In genomic region chr17:5758651-5759050, GRCh38 we compare ENCODE assay signal across 12 cellular contexts.
DNase-seq lines count a peak whose midpoint lies in the region; ATAC-seq and TF ChIP-seq lines count a peak whose summit lies in the region.
"Had no signal": no experiment of that assay in that cellular context is flagged by ENCODE, and none has a peak within 500 bp of the region (broad histone marks: within the 10 kb centered on the region; RNA-seq: fewer than 3 reads in every experiment).

No MANE protein-coding gene starts in this region.

- H3K79me2 ChIP-seq in Karpas-422 (ENCODE audit: low read length) = no peaks in the 10 kb centered on the region

- no peak overlapping the region for H3K9ac ChIP-seq in Karpas-422 (ENCODE audit: low read length)

- H3K4me3 ChIP-seq in GM06990 (replicated peaks; ENCODE audit: low read depth, low read length) (no peak overlapping the region), Karpas-422 (ENCODE audit: low read length) (no peak overlapping the region), astrocyte of the spinal cord (ENCODE audit: low read depth, low read length) (no peak overlapping the region)
- H3K4me3 ChIP-seq: lung had no signal

- no peaks in the 10 kb centered on the region for H3K9me3 ChIP-seq in Karpas-422 (ENCODE audit: low read length)

- H3K36me3 ChIP-seq in GM06990 (ENCODE audit: control insufficient read depth, insufficient read depth, low read length) = no peaks in the 10 kb centered on the region
- H3K36me3 ChIP-seq in Karpas-422 (ENCODE audit: insufficient read depth, low read length) = no peaks in the 10 kb centered on the region

- H3K4me1 ChIP-seq in Karpas-422 (ENCODE audit: low read length) = no peaks in the 10 kb centered on the region

- in situ Hi-C loops in astrocyte of the spinal cord (cut with HindIII; ENCODE audit: low sequenced_read_pairs) = no loop called here

- ATAC-seq in GM21423 (IDR thresholded peaks at IDR 0.05; ENCODE audit: unreplicated experiment) (no peak), HG02973 (IDR thresholded peaks at IDR 0.05; ENCODE audit: unreplicated experiment) (no peak)
- ATAC-seq in stimulated activated naive CD8-positive, alpha-beta T cell treated with anti-CD3 and anti-CD28 coated beads, Interleukin-15, Interleukin-2, amounts not matched to agents 100 U/mL and 50 U/mL, for 24 hours = no peak

- no peak overlapping the region for H3K4me2 ChIP-seq in Karpas-422 (ENCODE audit: low read depth, low read length, poor library complexity, severe bottlenecking)

- no peak overlapping the region for H3K27ac ChIP-seq in Karpas-422 (ENCODE audit: low read length)

- no peak for TF ChIP-seq CTCF in GM06990 (IDR thresholded peaks at IDR 0.05; ENCODE audit: insufficient read depth, low read length, poor library complexity, severe bottlenecking)
- no peak for TF ChIP-seq CTCF in astrocyte of the spinal cord (IDR thresholded peaks at IDR 0.05; ENCODE audit: low read depth, low read length)

- peak; percentile 16 for DNase-seq in GM06990 (ENCODE audit: extremely low read depth, insufficient read length)
- DNase-seq in Karpas-422 = peak; percentile 86
- peak; percentile 18 for DNase-seq in astrocyte of the spinal cord (ENCODE audit: low read depth, low spot score)
- peak; percentile 52 for DNase-seq in iPS-NIHi7 (ENCODE audit: extremely low spot score)
- DNase-seq in NCI-H524 treated with DMSO at 0.1 percent for 48 hours (lab: John Stamatoyannopoulos, UW) = no peak
- DNase-seq in stimulated activated naive CD8-positive, alpha-beta T cell treated with anti-CD3 and anti-CD28 coated beads, Interleukin-15, Interleukin-2, amounts not matched to agents 100 U/mL and 50 U/mL, for 24 hours = no peak
- DNase-seq: activated CD4-positive, alpha-beta T cell treated with anti-CD3 and anti-CD28 coated beads, Interleukin-2, amount 10 ng/mL, durations not matched to agents 7 days and 5 days; amniotic stem cell; NCI-H1105 treated with DMSO at 0.1 percent for 48 hours had no signal

- H3K9me2 ChIP-seq in Karpas-422 (replicated peaks; ENCODE audit: insufficient read depth, low read length) = no peaks in the 10 kb centered on the region

- no peak overlapping the region for H2AFZ ChIP-seq in Karpas-422 (ENCODE audit: low read length)

- H3K27me3 ChIP-seq in GM06990 (replicated peaks; ENCODE audit: control insufficient read depth, insufficient read depth, low read length) (no peaks in the 10 kb centered on the region; the same call in 1 of the 2 replicates), Karpas-422 (ENCODE audit: low read length) (no peaks in the 10 kb centered on the region)

- H4K20me1 ChIP-seq in Karpas-422 (ENCODE audit: insufficient read depth, low read depth, low read length) = no peaks in the 10 kb centered on the region

Comparison
In these comparisons a context has a peak if more than half of its experiments do, and no peak if none do; other contexts are left out.
1. DNase-seq: peak in GM06990 (single experiment), Karpas-422 (single experiment), astrocyte of the spinal cord (single experiment) and iPS-NIHi7 (single experiment); none in NCI-H524 treated with DMSO at 0.1 percent for 48 hours (single experiment) and stimulated activated naive CD8-positive, alpha-beta T cell treated with anti-CD3 and anti-CD28 coated beads, Interleukin-15, Interleukin-2, amounts not matched to agents 100 U/mL and 50 U/mL, for 24 hours (single experiment).